17 cellular contexts compared by ENCODE assay signal in genomic region chr5:171433352-171433698, GRCh38. TPM values are rescaled to one million over a fixed set of nuclear protein-coding genes. Genes with fewer than 3 reads are reported as not detected.
DNase-seq lines count a peak whose midpoint lies in the region; ATAC-seq and TF ChIP-seq lines count a peak whose summit lies in the region.
"Had no signal": no experiment of that assay in that cellular context is flagged by ENCODE, and none has a peak within 500 bp of the region (broad histone marks: within the 10 kb centered on the region; RNA-seq: fewer than 3 reads in every experiment).

No MANE protein-coding gene starts in this region.

- no peak overlapping the region for H4K91ac ChIP-seq in neuronal stem cell (ENCODE audit: low read depth, low read length, poor library complexity)

- H3K9me3 Mint-ChIP-seq in type B pancreatic cell, result no peaks in the 10 kb centered on the region
- no peaks in the 10 kb centered on the region for H3K9me3 Mint-ChIP-seq in activated CD4-positive, alpha-beta T cell treated with anti-CD3 and anti-CD28 coated beads for 36 hours (ENCODE audit: low read depth)
- H3K9me3 Mint-ChIP-seq: CD8-positive, alpha-beta T cell had no signal

- peaks cover 7% of the 10 kb centered on the region for H3K4me1 Mint-ChIP-seq in type B pancreatic cell (ENCODE audit: unreplicated experiment)
- no peaks in the 10 kb centered on the region for H3K4me1 Mint-ChIP-seq in activated CD4-positive, alpha-beta T cell treated with anti-CD3 and anti-CD28 coated beads for 36 hours

- no peak for ATAC-seq in activated CD4-positive, alpha-beta T cell treated with anti-CD3 and anti-CD28 coated beads for 36 hours
- ATAC-seq: CD8-positive, alpha-beta T cell; Panc1 had no signal

- H3K4me3 ChIP-seq in left ventricle myocardium inferior (no peak overlapping the region), right atrium auricular region (no peak overlapping the region), neuronal stem cell (ENCODE audit: low read length in 2 of 2) (no peak overlapping the region)
- H3K4me3 ChIP-seq: A549; BLaER1 treated with 17β-estradiol and CSF1 and Interleukin-3, amounts not matched to agents 10 nM and 100 nM had no signal

- H3K4me1 ChIP-seq in left ventricle myocardium inferior (peaks cover 56% of the 10 kb centered on the region), right atrium auricular region (no peaks in the 10 kb centered on the region), neuronal stem cell (ENCODE audit: control insufficient read depth in 2 of 2, insufficient read depth in 1 of 2, low read depth in 1 of 2, low read length in 2 of 2) (peaks cover 8 to 12% of the 10 kb centered on the region in 2 donors)
- H3K4me1 ChIP-seq: A549; BLaER1 treated with 17β-estradiol and CSF1 and Interleukin-3, amounts not matched to agents 10 nM and 100 nM had no signal

- H3K9me3 ChIP-seq in left ventricle myocardium inferior (replicated peaks) (no peaks in the 10 kb centered on the region), right atrium auricular region (no peaks in the 10 kb centered on the region), neuronal stem cell (replicated peaks in 1 of 2; ENCODE audit: control insufficient read depth in 2 of 2, insufficient read depth in 1 of 2, low read depth in 1 of 2, low read length in 2 of 2) (no peaks in the 10 kb centered on the region)
- H3K9me3 ChIP-seq: A549; BLaER1 treated with 17β-estradiol and CSF1 and Interleukin-3, amounts not matched to agents 10 nM and 100 nM had no signal

- H3K36me3 Mint-ChIP-seq in type B pancreatic cell, result no peaks in the 10 kb centered on the region
- no peaks in the 10 kb centered on the region for H3K36me3 Mint-ChIP-seq in activated CD4-positive, alpha-beta T cell treated with anti-CD3 and anti-CD28 coated beads for 36 hours (ENCODE audit: low read depth)
- H3K36me3 Mint-ChIP-seq: CD8-positive, alpha-beta T cell had no signal

- H3K79me1 ChIP-seq in neuronal stem cell (ENCODE audit: low read depth, low read length), result no peaks in the 10 kb centered on the region

- no peak overlapping the region for H2BK12ac ChIP-seq in neuronal stem cell (ENCODE audit: low read length)

- H3K27me3 ChIP-seq in left ventricle myocardium inferior (ENCODE audit: low read depth), result no peaks in the 10 kb centered on the region
- H3K27me3 ChIP-seq in right atrium auricular region, result no peaks in the 10 kb centered on the region
- H3K27me3 ChIP-seq in neuronal stem cell (ENCODE audit: control insufficient read depth in 3 of 3, insufficient read depth in 3 of 3, low read depth in 1 of 3, low read length in 3 of 3), result no peaks in the 10 kb centered on the region
- H3K27me3 ChIP-seq: BLaER1 treated with 17β-estradiol and CSF1 and Interleukin-3, amounts not matched to agents 10 nM and 100 nM had no signal

- POLR2A ChIA-PET in activated CD4-positive, alpha-beta T cell treated with anti-CD3 and anti-CD28 coated beads for 36 hours (lab: Charles Lee), result no interaction called here

- peaks cover 3% of the 10 kb centered on the region for H3K27me3 Mint-ChIP-seq in type B pancreatic cell
- H3K27me3 Mint-ChIP-seq in activated CD4-positive, alpha-beta T cell treated with anti-CD3 and anti-CD28 coated beads for 36 hours, result no peaks in the 10 kb centered on the region

- H2AK5ac ChIP-seq in neuronal stem cell (ENCODE audit: low read depth, low read length), result no peak overlapping the region

- H2AFZ ChIP-seq in neuronal stem cell (ENCODE audit: low read length), result peak overlapping the region; percentile 79

- H3K4me2 ChIP-seq in neuronal stem cell (ENCODE audit: insufficient read depth, low read length, poor library complexity, severe bottlenecking), result no peak overlapping the region
- H3K4me2 ChIP-seq: A549; BLaER1 treated with 17β-estradiol and CSF1 and Interleukin-3, amounts not matched to agents 10 nM and 100 nM had no signal

- H2BK5ac ChIP-seq in neuronal stem cell (ENCODE audit: low read length), result no peak overlapping the region

- no peak overlapping the region for H3K9ac ChIP-seq in neuronal stem cell (ENCODE audit: low read depth, low read length, poor library complexity)
- H3K9ac ChIP-seq: BLaER1 treated with 17β-estradiol and CSF1 and Interleukin-3, amounts not matched to agents 10 nM and 100 nM had no signal

- no peak for DNase-seq in left ventricle myocardium inferior
- DNase-seq in right atrium auricular region (ENCODE audit: low spot score), result no peak
- peak; percentile 61 for DNase-seq in islet precursor cell
- DNase-seq in neuronal stem cell (ENCODE audit: low spot score), result no peak
- no peak for DNase-seq in type B pancreatic cell (ENCODE audit: extremely low spot score, unreplicated experiment)
- DNase-seq in activated CD4-positive, alpha-beta T cell treated with anti-CD3 and anti-CD28 coated beads for 36 hours, result no peak
- no peak for DNase-seq in activated naive CD4-positive, alpha-beta T cell treated with Interleukin-2 at 50 U/mL for 16 hours
- DNase-seq: CD8-positive, alpha-beta T cell; GOT3; KG1; NCI-H1105 treated with DMSO at 0.1 percent for 48 hours; NCI-H1694; NCI-H2081 treated with DMSO at 0.1 percent for 48 hours had no signal

- intact Hi-C loops in left ventricle myocardium inferior (cut with micrococcal nuclease), result no loop called here
- intact Hi-C loops in activated CD4-positive, alpha-beta T cell treated with anti-CD3 and anti-CD28 coated beads for 36 hours (cut with DNase I, micrococcal nuclease), result no loop called here

- no CpG with 5 or more reads among the region's 6 CpGs for WGBS in neuronal stem cell (ENCODE audit: extremely low coverage in 2 of 2, insufficient read length in 2 of 2, insufficient replicate concordance in 1 of 2), 2 donors

- TF ChIP-seq CTCF in left ventricle myocardium inferior (IDR thresholded peaks at IDR 0.05; ENCODE audit: borderline replicate concordance) (no peak), right atrium auricular region (IDR thresholded peaks at IDR 0.05) (no peak), type B pancreatic cell (conservative IDR thresholded peaks at IDR 0.05) (no peak)

- no peak overlapping the region for H3K23ac ChIP-seq in neuronal stem cell (ENCODE audit: low read depth, low read length, poor library complexity)

- H3K14ac ChIP-seq in neuronal stem cell (ENCODE audit: low read length), result no peak overlapping the region

- no peak overlapping the region for H3K27ac Mint-ChIP-seq in type B pancreatic cell
- no peak overlapping the region for H3K27ac Mint-ChIP-seq in activated CD4-positive, alpha-beta T cell treated with anti-CD3 and anti-CD28 coated beads for 36 hours
- H3K27ac Mint-ChIP-seq: CD8-positive, alpha-beta T cell had no signal

- no peaks in the 10 kb centered on the region for H3K36me3 ChIP-seq in left ventricle myocardium inferior
- no peaks in the 10 kb centered on the region for H3K36me3 ChIP-seq in right atrium auricular region
- no peaks in the 10 kb centered on the region for H3K36me3 ChIP-seq in neuronal stem cell (replicated peaks in 1 of 2; ENCODE audit: control insufficient read depth in 2 of 2, insufficient read depth in 2 of 2, low read length in 2 of 2)
- H3K36me3 ChIP-seq: BLaER1 treated with 17β-estradiol and CSF1 and Interleukin-3, amounts not matched to agents 10 nM and 100 nM had no signal

- H3K27ac ChIP-seq in left ventricle myocardium inferior (replicated peaks) (peak overlapping the region; percentile 5), right atrium auricular region (no peak overlapping the region), neuronal stem cell (replicated peaks; ENCODE audit: low read length) (no peak overlapping the region)
- H3K27ac ChIP-seq: A549; BLaER1 treated with 17β-estradiol and CSF1 and Interleukin-3, amounts not matched to agents 10 nM and 100 nM had no signal

- H2BK120ac ChIP-seq in neuronal stem cell (ENCODE audit: low read depth, low read length), result no peak overlapping the region

- no peak overlapping the region for H2BK15ac ChIP-seq in neuronal stem cell (ENCODE audit: low read length)

- CTCF ChIA-PET in activated CD4-positive, alpha-beta T cell treated with anti-CD3 and anti-CD28 coated beads for 36 hours (lab: Charles Lee), result no interaction called here

- no peak overlapping the region for H4K8ac ChIP-seq in neuronal stem cell (ENCODE audit: low read depth, low read length)

- no peak overlapping the region for H3K4me3 Mint-ChIP-seq in type B pancreatic cell
- H3K4me3 Mint-ChIP-seq in activated CD4-positive, alpha-beta T cell treated with anti-CD3 and anti-CD28 coated beads for 36 hours, result no peak overlapping the region
- H3K4me3 Mint-ChIP-seq: CD8-positive, alpha-beta T cell had no signal

- H3K18ac ChIP-seq in neuronal stem cell (ENCODE audit: low read length), result no peak overlapping the region

- no peak overlapping the region for H3K4ac ChIP-seq in neuronal stem cell (ENCODE audit: low read length)

RNA-seq across cellular contexts. Expression of gene FGF18, which starts 13.9 kb away (rescaled TPM):
- total RNA-seq in left ventricle myocardium inferior (30.4 TPM), right atrium auricular region (1 to 10 TPM; 2.2 to 2.7 TPM), type B pancreatic cell (ENCODE audit: low replicate concordance) (1.7 and 3.2 TPM in 2 replicates)
- polyA plus RNA-seq in neuronal stem cell (2013, experiment 1 of 2), result 0.22 TPM
- 0.19 TPM for polyA plus RNA-seq in neuronal stem cell (2013, experiment 2 of 2)
- not detected for total RNA-seq in activated CD4-positive, alpha-beta T cell treated with anti-CD3 and anti-CD28 coated beads for 36 hours
- total RNA-seq: NCI-H460 had no signal

RNA-seq across cellular contexts. Expression of gene NPM1, which starts 45.7 kb away (rescaled TPM):
- 389 TPM for total RNA-seq in left ventricle myocardium inferior
- total RNA-seq in right atrium auricular region, result 100 to 1,000 TPM; 271 to 353 TPM
- polyA plus RNA-seq in neuronal stem cell (2013, experiment 1 of 2), result 2,664 TPM
- polyA plus RNA-seq in neuronal stem cell (2013, experiment 2 of 2), result 2,628 TPM
- 1,253 and 1,650 TPM in 2 replicates for total RNA-seq in type B pancreatic cell (ENCODE audit: low replicate concordance)
- total RNA-seq in activated CD4-positive, alpha-beta T cell treated with anti-CD3 and anti-CD28 coated beads for 36 hours, result 1,000 to 10,000 TPM; 3,156 to 3,905 TPM
